In genomic region chr7:1926908-1927306, GRCh38 we compare ENCODE assay signal across 1 cellular context.
TF ChIP-seq lines count a peak whose summit lies in the region.

No MANE protein-coding gene starts in this region.

TF ChIP-seq in neural cell, 6 proteins besides CTCF, POLR2A, EP300 and RAD21 (continued from another document):
- no peak for TF ChIP-seq REST (IDR thresholded peaks at IDR 0.05; ENCODE audit: borderline replicate concordance)
- no peak for TF ChIP-seq EZH2 (IDR thresholded peaks at IDR 0.05; ENCODE audit: borderline replicate concordance, insufficient read depth, low read length, poor library complexity, severe bottlenecking)
- TF ChIP-seq POLR2AphosphoS5 (IDR thresholded peaks at IDR 0.05), result no peak
